In the genomic region with DNA sequence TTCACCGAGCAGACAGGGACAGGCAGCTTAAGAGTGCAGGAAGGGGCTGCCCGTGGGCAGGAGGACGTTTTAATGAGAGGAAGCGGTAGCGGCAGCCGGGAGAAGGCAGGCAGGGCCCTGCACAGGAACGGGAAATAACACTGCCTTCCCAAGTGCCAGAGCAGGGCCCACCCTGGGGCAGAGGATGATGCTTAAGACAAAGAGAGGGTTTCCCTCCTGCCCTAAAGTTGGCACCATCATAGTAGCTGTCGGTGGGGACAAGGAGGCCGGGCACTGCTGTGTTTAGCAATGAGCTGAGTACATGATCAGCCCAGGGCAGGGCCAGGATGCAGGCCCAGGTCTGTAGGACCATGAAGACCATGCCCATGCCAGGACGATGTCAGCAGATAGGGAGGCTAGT, we compare ENCODE assay signal across 11 cellular contexts. TPM values are rescaled to one million over a fixed set of nuclear protein-coding genes. Genes with fewer than 3 reads are reported as not detected.
"Had no signal": no experiment of that assay in that cellular context is flagged by ENCODE, and none has a peak within 500 bp of the region (broad histone marks: within the 10 kb centered on the region; RNA-seq: fewer than 3 reads in every experiment).

No MANE protein-coding gene starts in this region.

- H3K9me3 ChIP-seq: HAP-1 had no signal

- H3K27ac Mint-ChIP-seq: HFFc6 had no signal

- ATAC-seq: HCT116, HepG2, K562 had no signal

- H3K36me3 ChIP-seq: HAP-1 had no signal

- H2AFZ ChIP-seq: GM23248 had no signal

- DNase-seq: GM23248, GOT3, H7, HFFc6 had no signal

- H3K4me3 ChIP-seq: GM23248, HAP-1, K562 had no signal

- H3K4me3 Mint-ChIP-seq: HFFc6 had no signal

- H3K4me1 ChIP-seq: HAP-1 had no signal

- H3K27ac ChIP-seq: GM23248, HL-60 had no signal

- H3K9ac ChIP-seq: GM23248 had no signal

RNA-seq across cellular contexts. Expression of gene PRR20G, which starts 21.7 kb away (rescaled TPM):
- total RNA-seq: GM23248, H4, H7, HepG2, HFFc6, HT1080, K562 had no signal
- polyA plus RNA-seq: GM23248, HepG2, K562 had no signal
